Comparison of ENCODE assay signal across 1 cellular context in genomic region chr2:172079838-172080640, GRCh38.
TF ChIP-seq lines count a peak whose summit lies in the region.

No MANE protein-coding gene starts in this region.

TF ChIP-seq in HepG2, 621 proteins besides CTCF, POLR2A, EP300 and RAD21:
- TF ChIP-seq ZFAT (CRISPR knock-in tag; conservative IDR thresholded peaks at IDR 0.05) (no peak), RXRA (CRISPR knock-in tag; IDR thresholded peaks at IDR 0.05) (0 out of 2 replicates have a peak, but pooled peaks have one; percentile 20), ZNF142 (CRISPR knock-in tag; IDR thresholded peaks at IDR 0.05) (no peak), ZNF597 (CRISPR knock-in tag; IDR thresholded peaks at IDR 0.05) (no peak), AGO2 (optimal IDR thresholded peaks at IDR 0.05; ENCODE audit: low read depth, low read length) (peak; percentile 47), ZFP91 (CRISPR knock-in tag; IDR thresholded peaks at IDR 0.05; ENCODE audit: borderline replicate concordance) (0 out of 2 replicates have a peak, but pooled peaks have one; percentile 13)
